In genomic region chr7:151550601-151551286, GRCh38 we compare ENCODE assay signal across 1 cellular context.
TF ChIP-seq lines count a peak whose summit lies in the region.

No MANE protein-coding gene starts in this region.

TF ChIP-seq in HEK293, 187 proteins besides CTCF, POLR2A, EP300 and RAD21 (continued from another document):
- no peak for TF ChIP-seq ZNF26 (tag by site-specific recombination; IDR thresholded peaks at IDR 0.05)
- TF ChIP-seq ZNF692 (tag by site-specific recombination; IDR thresholded peaks at IDR 0.05) = 0 out of 2 replicates have a peak, but pooled peaks have one; percentile 13
- no peak for TF ChIP-seq ZNF707 (tag by site-specific recombination; IDR thresholded peaks at IDR 0.05)
- no peak for TF ChIP-seq ZNF677 (tag by site-specific recombination; IDR thresholded peaks at IDR 0.05)
- TF ChIP-seq ZNF777 (tag by site-specific recombination; IDR thresholded peaks at IDR 0.05; ENCODE audit: borderline replicate concordance) = no peak
- no peak for TF ChIP-seq ZEB2 (tag by site-specific recombination; IDR thresholded peaks at IDR 0.05)
- TF ChIP-seq ZBTB10 (tag by site-specific recombination; IDR thresholded peaks at IDR 0.05) = no peak
- no peak for TF ChIP-seq ZNF830 (tag by site-specific recombination; IDR thresholded peaks at IDR 0.05; ENCODE audit: low read depth)
- no peak for TF ChIP-seq SALL2 (tag by site-specific recombination; IDR thresholded peaks at IDR 0.05; ENCODE audit: borderline replicate concordance)
- no peak for TF ChIP-seq ZNF157 (tag by site-specific recombination; IDR thresholded peaks at IDR 0.05)
- TF ChIP-seq ZNF239 (tag by site-specific recombination; IDR thresholded peaks at IDR 0.05) = no peak
- no peak for TF ChIP-seq ZNF513 (tag by site-specific recombination; IDR thresholded peaks at IDR 0.05)
- no peak for TF ChIP-seq ZNF624 (tag by site-specific recombination; IDR thresholded peaks at IDR 0.05)
- TF ChIP-seq ZXDB (tag by site-specific recombination; IDR thresholded peaks at IDR 0.05) = 0 out of 2 replicates have a peak, but pooled peaks have one; percentile 33
- no peak for TF ChIP-seq ZNF138 (tag by site-specific recombination; IDR thresholded peaks at IDR 0.05; ENCODE audit: borderline replicate concordance)
- no peak for TF ChIP-seq ZNF529 (tag by site-specific recombination; IDR thresholded peaks at IDR 0.05; ENCODE audit: insufficient replicate concordance)
- no peak for TF ChIP-seq ZNF146 (tag by site-specific recombination; IDR thresholded peaks at IDR 0.05)
- no peak for TF ChIP-seq KLF10 (tag by site-specific recombination; IDR thresholded peaks at IDR 0.05)
- TF ChIP-seq ZNF324 (tag by site-specific recombination; IDR thresholded peaks at IDR 0.05) = 0 out of 2 replicates have a peak, but pooled peaks have one; percentile 35
- no peak for TF ChIP-seq TRIM28 (IDR thresholded peaks at IDR 0.05; ENCODE audit: borderline replicate concordance, low read length)
- TF ChIP-seq ZNF660 (tag by site-specific recombination; IDR thresholded peaks at IDR 0.05) = peak; percentile 62; the same call in 1 of the 2 replicates
- no peak for TF ChIP-seq BCL11A (tag by site-specific recombination; IDR thresholded peaks at IDR 0.05; ENCODE audit: low read depth)
- no peak for TF ChIP-seq ZNF2 (tag by site-specific recombination; IDR thresholded peaks at IDR 0.05)
- no peak for TF ChIP-seq PRDM2 (tag by site-specific recombination; IDR thresholded peaks at IDR 0.05; ENCODE audit: borderline replicate concordance)
- no peak for TF ChIP-seq ZNF837 (tag by site-specific recombination; IDR thresholded peaks at IDR 0.05)
- TF ChIP-seq WT1 (tag by site-specific recombination; IDR thresholded peaks at IDR 0.05) = peak; percentile 22; the same call in 1 of the 2 replicates
- no peak for TF ChIP-seq GLIS2 (tag by site-specific recombination; IDR thresholded peaks at IDR 0.05)
- no peak for TF ChIP-seq ZNF843 (tag by site-specific recombination; IDR thresholded peaks at IDR 0.05)
- no peak for TF ChIP-seq OVOL3 (tag by site-specific recombination; IDR thresholded peaks at IDR 0.05)
- no peak for TF ChIP-seq YY2 (tag by site-specific recombination; IDR thresholded peaks at IDR 0.05)
- TF ChIP-seq ZNF768 (tag by site-specific recombination; IDR thresholded peaks at IDR 0.05) = no peak
- no peak for TF ChIP-seq ZNF23 (tag by site-specific recombination; IDR thresholded peaks at IDR 0.05; ENCODE audit: borderline replicate concordance)
- no peak for TF ChIP-seq ZNF623 (tag by site-specific recombination; IDR thresholded peaks at IDR 0.05)
- TF ChIP-seq ZNF792 (tag by site-specific recombination; IDR thresholded peaks at IDR 0.05) = no peak
- no peak for TF ChIP-seq ZNF416 (tag by site-specific recombination; IDR thresholded peaks at IDR 0.05)
- TF ChIP-seq ZNF561 (tag by site-specific recombination; IDR thresholded peaks at IDR 0.05; ENCODE audit: borderline replicate concordance) = no peak
- no peak for TF ChIP-seq ZNF791 (tag by site-specific recombination; IDR thresholded peaks at IDR 0.05)
- no peak for TF ChIP-seq ZNF571 (tag by site-specific recombination; IDR thresholded peaks at IDR 0.05)
- TF ChIP-seq MZF1 (tag by site-specific recombination; IDR thresholded peaks at IDR 0.05; ENCODE audit: borderline replicate concordance) = no peak
